Comparison of ENCODE assay signal across 30 cellular contexts in genomic region chr13:49340161-49340560, GRCh38.
"Had no signal": no experiment of that assay in that cellular context is flagged by ENCODE, and none has a peak within 500 bp of the region (broad histone marks: within the 10 kb centered on the region; RNA-seq: fewer than 3 reads in every experiment).

No MANE protein-coding gene starts in this region.

- H3K4me1 ChIP-seq: neural progenitor cell, suprapubic skin had no signal

- H3K4me3 Mint-ChIP-seq: effector memory CD8-positive, alpha-beta T cell; immature natural killer cell; mesothelial cell of epicardium; naive B cell; natural killer cell treated with Interleukin-12 subunit alpha and Interleukin-12 subunit beta and Interleukin-15 and Interleukin-18, amount 100 ng/mL, for 72 hours; neural progenitor cell; stimulated activated naive CD8-positive, alpha-beta T cell treated with anti-CD3 and anti-CD28 coated beads, Interleukin-15, amount 100 ng/mL, for 72 hours had no signal

- ATAC-seq: effector memory CD8-positive, alpha-beta T cell; mucosa of descending colon; natural killer cell treated with Interleukin-12 subunit alpha and Interleukin-12 subunit beta and Interleukin-15 and Interleukin-18, amount 100 ng/mL, for 72 hours; sciatic nerve; stimulated activated naive CD8-positive, alpha-beta T cell treated with anti-CD3 and anti-CD28 coated beads, Interleukin-15, amount 100 ng/mL, for 72 hours had no signal

- H3K4me1 Mint-ChIP-seq: immature natural killer cell, naive B cell had no signal

- H3K27ac Mint-ChIP-seq: immature natural killer cell; mesothelial cell of epicardium; natural killer cell treated with Interleukin-12 subunit alpha and Interleukin-12 subunit beta and Interleukin-15 and Interleukin-18, amount 100 ng/mL, for 72 hours; neural progenitor cell; stimulated activated naive CD8-positive, alpha-beta T cell treated with anti-CD3 and anti-CD28 coated beads, Interleukin-15, amount 100 ng/mL, for 72 hours had no signal

- H3K4me3 ChIP-seq: esophagus squamous epithelium, mucosa of descending colon, neural progenitor cell, ovary, smooth muscle cell, suprapubic skin had no signal

- H3K9me3 Mint-ChIP-seq: effector memory CD8-positive, alpha-beta T cell; immature natural killer cell; mesothelial cell of epicardium; naive B cell; natural killer cell treated with Interleukin-12 subunit alpha and Interleukin-12 subunit beta and Interleukin-15 and Interleukin-18, amount 100 ng/mL, for 72 hours; neural progenitor cell; stimulated activated naive CD8-positive, alpha-beta T cell treated with anti-CD3 and anti-CD28 coated beads, Interleukin-15, amount 100 ng/mL, for 72 hours had no signal

- H3K27me3 Mint-ChIP-seq: effector memory CD8-positive, alpha-beta T cell; naive B cell; natural killer cell treated with Interleukin-12 subunit alpha and Interleukin-12 subunit beta and Interleukin-15 and Interleukin-18, amount 100 ng/mL, for 72 hours; stimulated activated naive CD8-positive, alpha-beta T cell treated with anti-CD3 and anti-CD28 coated beads, Interleukin-15, amount 100 ng/mL, for 72 hours had no signal

- DNase-seq: cortex of kidney; effector memory CD8-positive, alpha-beta T cell; erythroblast; esophagus squamous epithelium; foreskin melanocyte; glutamatergic neuron; hypothalamus; immature natural killer cell; islet precursor cell; kidney glomerular epithelial cell; mesenchymal stem cell; mucosa of descending colon; naive B cell; nucleus accumbens; ovary; posterior cingulate gyrus; retina; stimulated activated CD4-positive, alpha-beta T cell treated with anti-CD3 and anti-CD28 coated beads, Interleukin-12 subunit alpha, Interleukin-12 subunit beta, amount 100 ng/mL, for 4 hours; stimulated activated CD4-positive, alpha-beta T cell treated with anti-CD3 and anti-CD28 coated beads, Interleukin-1b, Interleukin-23, amount 100 ng/mL, for 48 hours; stimulated activated CD4-positive, alpha-beta T cell treated with anti-CD3 and anti-CD28 coated beads, Interleukin-4, amount 100 ng/mL, for 1 hour; stimulated activated CD8-positive, alpha-beta memory T cell treated with anti-CD3 and anti-CD28 coated beads, Interleukin-4, amount 100 ng/mL, for 48 hours; stimulated activated naive CD4-positive, alpha-beta T cell; stimulated activated naive CD8-positive, alpha-beta T cell treated with anti-CD3 and anti-CD28 coated beads, Interleukin-15, amount 100 ng/mL, for 72 hours; trophoblast cell had no signal

- H3K36me3 Mint-ChIP-seq: natural killer cell treated with Interleukin-12 subunit alpha and Interleukin-12 subunit beta and Interleukin-15 and Interleukin-18, amount 100 ng/mL, for 72 hours; neural progenitor cell had no signal

- H3K4me2 ChIP-seq: neural progenitor cell, smooth muscle cell had no signal

- H2AFZ ChIP-seq: neural progenitor cell had no signal

- H3K27ac ChIP-seq: esophagus squamous epithelium, neural progenitor cell, ovary, suprapubic skin had no signal

- H3K27me3 ChIP-seq: esophagus squamous epithelium, neural progenitor cell, ovary, suprapubic skin had no signal

- H3K9me3 ChIP-seq: esophagus squamous epithelium, mucosa of descending colon, ovary, suprapubic skin had no signal

- H3K36me3 ChIP-seq: neural progenitor cell, ovary had no signal

- H3K9ac ChIP-seq: neural progenitor cell had no signal
